In genomic region chr11:14914536-14914935, GRCh38 we compare ENCODE assay signal across 2 cellular contexts.
TF ChIP-seq lines count a peak whose summit lies in the region.

No MANE protein-coding gene starts in this region.

TF ChIP-seq in K562, 482 proteins besides CTCF, POLR2A, EP300 and RAD21:
- TF ChIP-seq POLR2G (IDR thresholded peaks at IDR 0.05; ENCODE audit: low read depth, low read length), result no peak
- TF ChIP-seq RNF2 (IDR thresholded peaks at IDR 0.05), result no peak
- TF ChIP-seq, protein P1, sequence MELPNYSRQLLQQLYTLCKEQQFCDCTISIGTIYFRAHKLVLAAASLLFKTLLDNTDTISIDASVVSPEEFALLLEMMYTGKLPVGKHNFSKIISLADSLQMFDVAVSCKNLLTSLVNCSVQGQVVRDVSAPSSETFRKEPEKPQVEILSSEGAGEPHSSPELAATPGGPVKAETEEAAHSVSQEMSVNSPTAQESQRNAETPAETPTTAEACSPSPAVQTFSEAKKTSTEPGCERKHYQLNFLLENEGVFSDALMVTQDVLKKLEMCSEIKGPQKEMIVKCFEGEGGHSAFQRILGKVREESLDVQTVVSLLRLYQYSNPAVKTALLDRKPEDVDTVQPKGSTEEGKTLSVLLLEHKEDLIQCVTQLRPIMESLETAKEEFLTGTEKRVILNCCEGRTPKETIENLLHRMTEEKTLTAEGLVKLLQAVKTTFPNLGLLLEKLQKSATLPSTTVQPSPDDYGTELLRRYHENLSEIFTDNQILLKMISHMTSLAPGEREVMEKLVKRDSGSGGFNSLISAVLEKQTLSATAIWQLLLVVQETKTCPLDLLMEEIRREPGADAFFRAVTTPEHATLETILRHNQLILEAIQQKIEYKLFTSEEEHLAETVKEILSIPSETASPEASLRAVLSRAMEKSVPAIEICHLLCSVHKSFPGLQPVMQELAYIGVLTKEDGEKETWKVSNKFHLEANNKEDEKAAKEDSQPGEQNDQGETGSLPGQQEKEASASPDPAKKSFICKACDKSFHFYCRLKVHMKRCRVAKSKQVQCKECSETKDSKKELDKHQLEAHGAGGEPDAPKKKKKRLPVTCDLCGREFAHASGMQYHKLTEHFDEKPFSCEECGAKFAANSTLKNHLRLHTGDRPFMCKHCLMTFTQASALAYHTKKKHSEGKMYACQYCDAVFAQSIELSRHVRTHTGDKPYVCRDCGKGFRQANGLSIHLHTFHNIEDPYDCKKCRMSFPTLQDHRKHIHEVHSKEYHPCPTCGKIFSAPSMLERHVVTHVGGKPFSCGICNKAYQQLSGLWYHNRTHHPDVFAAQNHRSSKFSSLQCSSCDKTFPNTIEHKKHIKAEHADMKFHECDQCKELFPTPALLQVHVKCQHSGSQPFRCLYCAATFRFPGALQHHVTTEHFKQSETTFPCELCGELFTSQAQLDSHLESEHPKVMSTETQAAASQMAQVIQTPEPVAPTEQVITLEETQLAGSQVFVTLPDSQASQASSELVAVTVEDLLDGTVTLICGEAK (IDR thresholded peaks at IDR 0.05), result 0 out of 2 replicates have a peak, but pooled peaks have one; percentile 26
- TF ChIP-seq, protein P1 (CRISPR knock-in tag; IDR thresholded peaks at IDR 0.05), result no peak

TF ChIP-seq in WTC11, 78 proteins besides CTCF, POLR2A, EP300 and RAD21:
- TF ChIP-seq TCF7 (CRISPR knock-in tag; IDR thresholded peaks at IDR 0.05; ENCODE audit: low read depth), result no peak
- TF ChIP-seq FOXP4 (CRISPR knock-in tag; IDR thresholded peaks at IDR 0.05), result no peak
- TF ChIP-seq USF1 (CRISPR knock-in tag; IDR thresholded peaks at IDR 0.05), result no peak
- TF ChIP-seq ZNF263 (CRISPR knock-in tag; IDR thresholded peaks at IDR 0.05; ENCODE audit: low read depth), result no peak
- no peak for TF ChIP-seq CBFB (CRISPR knock-in tag; IDR thresholded peaks at IDR 0.05; ENCODE audit: low read depth)
- TF ChIP-seq SMAD3 (CRISPR knock-in tag; IDR thresholded peaks at IDR 0.05; ENCODE audit: borderline replicate concordance), result no peak
- no peak for TF ChIP-seq ZNF121 (CRISPR knock-in tag; IDR thresholded peaks at IDR 0.05)
- no peak for TF ChIP-seq SP1 (CRISPR knock-in tag; conservative IDR thresholded peaks at IDR 0.05)
- TF ChIP-seq NFYB (CRISPR knock-in tag; conservative IDR thresholded peaks at IDR 0.05; ENCODE audit: low read depth), result no peak
